In the genomic region with DNA sequence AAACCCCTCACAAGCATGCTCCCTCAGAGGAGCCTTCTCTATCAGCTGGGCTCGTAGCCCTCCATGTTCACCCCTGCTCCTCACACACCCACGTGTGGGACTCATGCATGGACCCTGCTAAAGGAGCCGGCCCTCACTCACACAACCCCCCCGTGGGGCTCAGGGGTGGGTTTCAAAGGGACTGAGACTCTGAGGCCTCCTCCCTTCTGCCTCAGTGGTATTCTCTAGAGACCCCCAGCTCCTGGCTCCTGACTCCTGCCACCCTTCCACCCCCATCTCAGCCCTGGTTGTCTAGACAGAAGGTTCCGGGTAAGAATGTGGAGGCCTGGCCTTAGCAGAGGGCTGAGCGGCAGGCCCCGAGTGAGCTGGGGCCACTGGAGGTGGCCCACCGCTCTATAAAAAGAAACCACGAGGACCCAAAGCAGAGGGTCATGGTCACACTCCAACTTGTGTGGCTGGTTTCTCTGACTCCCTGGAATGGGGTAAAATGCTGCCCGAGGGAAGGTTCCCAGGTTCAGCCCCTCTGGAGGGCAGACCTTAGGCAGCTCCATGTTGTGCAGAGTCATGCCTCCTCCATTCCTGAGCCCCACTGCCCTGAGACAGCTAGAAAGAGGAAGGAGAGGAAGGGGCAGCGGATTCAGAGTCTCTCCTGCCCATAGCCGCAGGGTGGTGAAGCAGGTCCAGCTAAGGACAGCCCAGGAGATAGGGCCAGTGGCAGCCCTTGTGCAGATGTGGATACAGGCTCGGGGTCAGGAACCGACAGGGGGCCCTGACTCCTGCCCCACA, we compare ENCODE assay signal across 1 cellular context.
TF ChIP-seq lines count a peak whose summit lies in the region.

No MANE protein-coding gene starts in this region.

TF ChIP-seq in K562, 482 proteins besides CTCF, POLR2A, EP300 and RAD21:
- TF ChIP-seq ILF3 (IDR thresholded peaks at IDR 0.05; ENCODE audit: borderline replicate concordance) (no peak), SMARCA5 (IDR thresholded peaks at IDR 0.05) (no peak), C11orf30 (IDR thresholded peaks at IDR 0.05; ENCODE audit: low read depth) (no peak), MIER1 (IDR thresholded peaks at IDR 0.05; ENCODE audit: low read depth) (no peak), KDM4B (IDR thresholded peaks at IDR 0.05; ENCODE audit: borderline replicate concordance in 2 of 2, low read depth in 1 of 2) (no peak), TBP (optimal IDR thresholded peaks at IDR 0.05; ENCODE audit: low read depth, low read length) (no peak), HNRNPUL1 (IDR thresholded peaks at IDR 0.05; ENCODE audit: low read length) (no peak), ZNF766 (CRISPR knock-in tag; conservative IDR thresholded peaks at IDR 0.05) (no peak), POLR2B (IDR thresholded peaks at IDR 0.05; ENCODE audit: low read depth, partially characterized antibody) (no peak), GATAD2A (IDR thresholded peaks at IDR 0.05) (no peak), GABPB2 (CRISPR knock-in tag; conservative IDR thresholded peaks at IDR 0.05) (no peak)
- TF ChIP-seq, protein P1, sequence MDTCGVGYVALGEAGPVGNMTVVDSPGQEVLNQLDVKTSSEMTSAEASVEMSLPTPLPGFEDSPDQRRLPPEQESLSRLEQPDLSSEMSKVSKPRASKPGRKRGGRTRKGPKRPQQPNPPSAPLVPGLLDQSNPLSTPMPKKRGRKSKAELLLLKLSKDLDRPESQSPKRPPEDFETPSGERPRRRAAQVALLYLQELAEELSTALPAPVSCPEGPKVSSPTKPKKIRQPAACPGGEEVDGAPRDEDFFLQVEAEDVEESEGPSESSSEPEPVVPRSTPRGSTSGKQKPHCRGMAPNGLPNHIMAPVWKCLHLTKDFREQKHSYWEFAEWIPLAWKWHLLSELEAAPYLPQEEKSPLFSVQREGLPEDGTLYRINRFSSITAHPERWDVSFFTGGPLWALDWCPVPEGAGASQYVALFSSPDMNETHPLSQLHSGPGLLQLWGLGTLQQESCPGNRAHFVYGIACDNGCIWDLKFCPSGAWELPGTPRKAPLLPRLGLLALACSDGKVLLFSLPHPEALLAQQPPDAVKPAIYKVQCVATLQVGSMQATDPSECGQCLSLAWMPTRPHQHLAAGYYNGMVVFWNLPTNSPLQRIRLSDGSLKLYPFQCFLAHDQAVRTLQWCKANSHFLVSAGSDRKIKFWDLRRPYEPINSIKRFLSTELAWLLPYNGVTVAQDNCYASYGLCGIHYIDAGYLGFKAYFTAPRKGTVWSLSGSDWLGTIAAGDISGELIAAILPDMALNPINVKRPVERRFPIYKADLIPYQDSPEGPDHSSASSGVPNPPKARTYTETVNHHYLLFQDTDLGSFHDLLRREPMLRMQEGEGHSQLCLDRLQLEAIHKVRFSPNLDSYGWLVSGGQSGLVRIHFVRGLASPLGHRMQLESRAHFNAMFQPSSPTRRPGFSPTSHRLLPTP (IDR thresholded peaks at IDR 0.05; ENCODE audit: borderline replicate concordance, extremely low read depth, insufficient read length), result no peak
- TF ChIP-seq, protein P2, sequence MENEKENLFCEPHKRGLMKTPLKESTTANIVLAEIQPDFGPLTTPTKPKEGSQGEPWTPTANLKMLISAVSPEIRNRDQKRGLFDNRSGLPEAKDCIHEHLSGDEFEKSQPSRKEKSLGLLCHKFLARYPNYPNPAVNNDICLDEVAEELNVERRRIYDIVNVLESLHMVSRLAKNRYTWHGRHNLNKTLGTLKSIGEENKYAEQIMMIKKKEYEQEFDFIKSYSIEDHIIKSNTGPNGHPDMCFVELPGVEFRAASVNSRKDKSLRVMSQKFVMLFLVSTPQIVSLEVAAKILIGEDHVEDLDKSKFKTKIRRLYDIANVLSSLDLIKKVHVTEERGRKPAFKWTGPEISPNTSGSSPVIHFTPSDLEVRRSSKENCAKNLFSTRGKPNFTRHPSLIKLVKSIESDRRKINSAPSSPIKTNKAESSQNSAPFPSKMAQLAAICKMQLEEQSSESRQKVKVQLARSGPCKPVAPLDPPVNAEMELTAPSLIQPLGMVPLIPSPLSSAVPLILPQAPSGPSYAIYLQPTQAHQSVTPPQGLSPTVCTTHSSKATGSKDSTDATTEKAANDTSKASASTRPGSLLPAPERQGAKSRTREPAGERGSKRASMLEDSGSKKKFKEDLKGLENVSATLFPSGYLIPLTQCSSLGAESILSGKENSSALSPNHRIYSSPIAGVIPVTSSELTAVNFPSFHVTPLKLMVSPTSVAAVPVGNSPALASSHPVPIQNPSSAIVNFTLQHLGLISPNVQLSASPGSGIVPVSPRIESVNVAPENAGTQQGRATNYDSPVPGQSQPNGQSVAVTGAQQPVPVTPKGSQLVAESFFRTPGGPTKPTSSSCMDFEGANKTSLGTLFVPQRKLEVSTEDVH (IDR thresholded peaks at IDR 0.05; ENCODE audit: low read depth, partially characterized antibody), result no peak
TF ChIP-seq in K562: peak in this region for 0.
